ENCODE assay signal across 30 cellular contexts in genomic region chr13:93882086-93882651, GRCh38.
DNase-seq lines count a peak whose midpoint lies in the region; ATAC-seq, FAIRE-seq and TF ChIP-seq lines count a peak whose summit lies in the region.
"Had no signal": no experiment of that assay in that cellular context is flagged by ENCODE, and none has a peak within 500 bp of the region (broad histone marks: within the 10 kb centered on the region; RNA-seq: fewer than 3 reads in every experiment).

No MANE protein-coding gene starts in this region.

- peaks cover 5% of the 10 kb centered on the region; the same call in 1 of the 3 replicates for H3K4me1 ChIP-seq in A549
- H3K4me1 ChIP-seq: BLaER1 treated with 17β-estradiol and CSF1 and Interleukin-3, amounts not matched to agents 10 nM and 100 nM; body of pancreas; Caco-2; tibial artery had no signal

- no peak for DNase-seq in A549 (ENCODE audit: low read depth in 1 of 2, low spot score in 1 of 2)
- DNase-seq in H4 (ENCODE audit: low spot score): peak; percentile 75
- peak; percentile 10 for DNase-seq in RCC 7860 (ENCODE audit: low spot score)
- peak; percentile 1 for DNase-seq in glomerular visceral epithelial cell (ENCODE audit: extremely low spot score)
- no peak for DNase-seq in C1 segment of cervical spinal cord (lab: John Stamatoyannopoulos, UW)
- DNase-seq: activated CD4-positive, alpha-beta T cell treated with anti-CD3 and anti-CD28 coated beads, Interleukin-2, amount 10 ng/mL, durations not matched to agents 7 days and 5 days; activated gamma-delta T cell; activated T-cell treated with anti-CD3 and anti-CD28 coated beads, Interleukin-2, amount 50 U/mL, for 24 hours; body of pancreas; Caco-2; DMS79 treated with DMSO at 0.1 percent for 48 hours; dorsolateral prefrontal cortex; GOT3; KBM-7; kidney; NCI-H1436 treated with DMSO at 0.1 percent for 48 hours; NCI-H2107; NCI-H774; ovary; retina; stimulated activated CD8-positive, alpha-beta memory T cell treated with anti-CD3 and anti-CD28 coated beads, Interleukin-4, amount 100 ng/mL, for 48 hours; tibial artery had no signal

- no peak for TF ChIP-seq POLR2A in A549 (IDR thresholded peaks at IDR 0.05; ENCODE audit: low read length)

- FAIRE-seq in A549 (lab: Jason Lieb, UNC) (no peak), RCC 7860 (lab: Jason Lieb, UNC) (no peak)
- FAIRE-seq: GM12878, HTR-8/SVneo had no signal

- H3K4me3 ChIP-seq in A549: no peak overlapping the region
- H3K4me3 ChIP-seq: BLaER1 treated with 17β-estradiol and CSF1 and Interleukin-3, amounts not matched to agents 10 nM and 100 nM; body of pancreas; dorsolateral prefrontal cortex; GM12878; ovary; skin epidermis; tibial artery had no signal

- TF ChIP-seq EP300 in A549 (IDR thresholded peaks at IDR 0.05): no peak

- no peaks in the 10 kb centered on the region for H3K9me3 ChIP-seq in A549
- H3K9me3 ChIP-seq: body of pancreas, ovary, tibial artery had no signal

- 13% methylated on average over 6 of the region's 6 CpGs for WGBS in A549 (ENCODE audit: missing lambda C conversion rate)

- no peak for TF ChIP-seq CTCF in A549 (IDR thresholded peaks at IDR 0.05)

- POLR2A ChIA-PET in A549 (lab: Yijun Ruan, JAX): no interaction called here

- CTCF ChIA-PET in A549 (lab: Yijun Ruan, JAX): no interaction called here

- no peak overlapping the region for H3K27ac ChIP-seq in A549
- H3K27ac ChIP-seq: BLaER1 treated with 17β-estradiol and CSF1 and Interleukin-3, amounts not matched to agents 10 nM and 100 nM; body of pancreas; dorsolateral prefrontal cortex; ovary; skin epidermis; tibial artery had no signal

- ATAC-seq in A549: no peak
- no peak for ATAC-seq in GM21576 (IDR thresholded peaks at IDR 0.05; ENCODE audit: unreplicated experiment)
- ATAC-seq in GM18498 (IDR thresholded peaks at IDR 0.05; ENCODE audit: unreplicated experiment): no peak
- no peak for ATAC-seq in GM18873 (IDR thresholded peaks at IDR 0.05; ENCODE audit: low FRiP score, unreplicated experiment)
- ATAC-seq: body of pancreas; GM12878; natural killer cell treated with Interleukin-12 subunit alpha and Interleukin-12 subunit beta and Interleukin-15 and Interleukin-18, amount 100 ng/mL, for 72 hours had no signal

- peak overlapping the region; percentile 28 for H3K4me2 ChIP-seq in A549
- H3K4me2 ChIP-seq: BLaER1 treated with 17β-estradiol and CSF1 and Interleukin-3, amounts not matched to agents 10 nM and 100 nM had no signal

- no peak for TF ChIP-seq RAD21 in A549 (conservative IDR thresholded peaks at IDR 0.05 in 1 of 2, IDR thresholded peaks at IDR 0.05 in 1 of 2)

TF ChIP-seq in A549, 52 proteins besides CTCF, POLR2A, EP300 and RAD21:
- TF ChIP-seq NPAS2 (CRISPR knock-in tag; IDR thresholded peaks at IDR 0.05; ENCODE audit: borderline replicate concordance) (no peak), HOXB13 (CRISPR knock-in tag; IDR thresholded peaks at IDR 0.05; ENCODE audit: low read depth) (no peak), ZFP36 (IDR thresholded peaks at IDR 0.05; ENCODE audit: borderline replicate concordance, partially characterized antibody) (no peak), NFE2L2 (conservative IDR thresholded peaks at IDR 0.05; ENCODE audit: low read length) (no peak)
TF ChIP-seq in A549: peak in this region for 0.

Comparison
In these comparisons a context has a peak if more than half of its experiments do, and no peak if none do; other contexts are left out.
1. DNase-seq: peak in H4 (single experiment), RCC 7860 (single experiment) and glomerular visceral epithelial cell (single experiment); none in A549 (0 of 2) and C1 segment of cervical spinal cord (0 of 14).